1 cellular context compared by ENCODE assay signal in genomic region chr1:168236836-168237611, GRCh38.
TF ChIP-seq lines count a peak whose summit lies in the region.

No MANE protein-coding gene starts in this region.

TF ChIP-seq in GM23338, 12 proteins besides CTCF, POLR2A, EP300 and RAD21 (continued from another document):
- TF ChIP-seq REST (IDR thresholded peaks at IDR 0.05; ENCODE audit: unreplicated experiment) (no peak), JUNB (IDR thresholded peaks at IDR 0.05; ENCODE audit: unreplicated experiment) (no peak), EZH2phosphoT487 (IDR thresholded peaks at IDR 0.05; ENCODE audit: unreplicated experiment) (no peak), NANOG (IDR thresholded peaks at IDR 0.05; ENCODE audit: borderline replicate concordance) (no peak), ZNF462 (CRISPR knock-in tag; IDR thresholded peaks at IDR 0.05) (no peak)
TF ChIP-seq in GM23338: peak in this region for 0.
